16 cellular contexts compared by ENCODE assay signal in the genomic region with DNA sequence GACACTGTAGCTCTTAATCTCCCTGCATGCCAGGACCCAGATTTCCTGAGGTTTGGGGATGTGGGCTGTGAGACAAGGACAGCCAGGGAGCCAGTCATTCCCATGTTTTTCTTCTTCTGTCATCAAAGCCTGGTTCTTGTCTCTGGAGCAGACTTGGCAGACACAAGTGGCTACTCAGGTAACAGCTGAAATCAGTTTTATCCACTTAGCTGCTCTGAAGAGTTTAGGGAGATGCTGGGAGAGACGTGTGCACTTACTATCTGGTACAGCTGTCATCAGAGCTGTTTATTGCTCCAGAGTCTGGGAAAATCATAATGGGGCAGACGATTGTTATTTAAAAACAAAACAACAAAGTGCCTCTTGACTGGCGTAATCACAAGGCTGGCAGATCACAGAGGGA.
"Had no signal": no experiment of that assay in that cellular context is flagged by ENCODE, and none has a peak within 500 bp of the region (broad histone marks: within the 10 kb centered on the region; RNA-seq: fewer than 3 reads in every experiment).

No MANE protein-coding gene starts in this region.

- H3K9me3 Mint-ChIP-seq: activated naive CD8-positive, alpha-beta T cell treated with anti-CD3 and anti-CD28 coated beads, Interleukin-2, amount 10 ng/mL, durations not matched to agents 7 days and 5 days; activated T-cell treated with anti-CD3 and anti-CD28 coated beads, Interleukin-2, amount 50 U/mL, for 4 hours; immature natural killer cell; naive thymus-derived CD8-positive, alpha-beta T cell had no signal

- H3K27ac ChIP-seq: dorsolateral prefrontal cortex, thyroid gland had no signal

- H3K36me3 ChIP-seq: thyroid gland had no signal

- H3K27me3 ChIP-seq: thyroid gland had no signal

- H3K27ac Mint-ChIP-seq: activated naive CD8-positive, alpha-beta T cell treated with anti-CD3 and anti-CD28 coated beads, Interleukin-2, amount 10 ng/mL, durations not matched to agents 7 days and 5 days; immature natural killer cell; naive thymus-derived CD8-positive, alpha-beta T cell had no signal

- H3K4me3 Mint-ChIP-seq: activated naive CD8-positive, alpha-beta T cell treated with anti-CD3 and anti-CD28 coated beads, Interleukin-2, amount 10 ng/mL, durations not matched to agents 7 days and 5 days; activated T-cell treated with anti-CD3 and anti-CD28 coated beads, Interleukin-2, amount 50 U/mL, for 4 hours; immature natural killer cell; naive thymus-derived CD8-positive, alpha-beta T cell had no signal

- H3K9me3 ChIP-seq: mucosa of descending colon, thyroid gland had no signal

- H3K4me1 Mint-ChIP-seq: activated naive CD8-positive, alpha-beta T cell treated with anti-CD3 and anti-CD28 coated beads, Interleukin-2, amount 10 ng/mL, durations not matched to agents 7 days and 5 days; immature natural killer cell; naive thymus-derived CD8-positive, alpha-beta T cell had no signal

- ATAC-seq: activated T-cell treated with anti-CD3 and anti-CD28 coated beads, Interleukin-2, amount 50 U/mL, for 4 hours; esophagus mucosa; mucosa of descending colon; naive thymus-derived CD8-positive, alpha-beta T cell had no signal

- H3K4me2 ChIP-seq: smooth muscle cell had no signal

- H3K4me3 ChIP-seq: dorsolateral prefrontal cortex, mucosa of descending colon, smooth muscle cell, thyroid gland had no signal

- DNase-seq: activated CD4-positive, alpha-beta T cell treated with anti-CD3 and anti-CD28 coated beads for 1 hour; activated CD4-positive, alpha-beta T cell treated with anti-CD3 and anti-CD28 coated beads, Interleukin-2, amount 50 U/mL, for 48 hours; activated gamma-delta T cell; activated naive CD8-positive, alpha-beta T cell treated with anti-CD3 and anti-CD28 coated beads, Interleukin-2, amount 10 ng/mL, durations not matched to agents 7 days and 5 days; activated T-cell treated with anti-CD3 and anti-CD28 coated beads, Interleukin-2, amount 50 U/mL, for 4 hours; anterior cingulate cortex; dorsolateral prefrontal cortex; glutamatergic neuron; immature natural killer cell; mammary epithelial cell; mucosa of descending colon; naive thymus-derived CD8-positive, alpha-beta T cell; right cardiac atrium; thyroid gland had no signal

- H3K36me3 Mint-ChIP-seq: activated naive CD8-positive, alpha-beta T cell treated with anti-CD3 and anti-CD28 coated beads, Interleukin-2, amount 10 ng/mL, durations not matched to agents 7 days and 5 days; immature natural killer cell; naive thymus-derived CD8-positive, alpha-beta T cell had no signal
